1 cellular context compared by ENCODE assay signal in the genomic region with DNA sequence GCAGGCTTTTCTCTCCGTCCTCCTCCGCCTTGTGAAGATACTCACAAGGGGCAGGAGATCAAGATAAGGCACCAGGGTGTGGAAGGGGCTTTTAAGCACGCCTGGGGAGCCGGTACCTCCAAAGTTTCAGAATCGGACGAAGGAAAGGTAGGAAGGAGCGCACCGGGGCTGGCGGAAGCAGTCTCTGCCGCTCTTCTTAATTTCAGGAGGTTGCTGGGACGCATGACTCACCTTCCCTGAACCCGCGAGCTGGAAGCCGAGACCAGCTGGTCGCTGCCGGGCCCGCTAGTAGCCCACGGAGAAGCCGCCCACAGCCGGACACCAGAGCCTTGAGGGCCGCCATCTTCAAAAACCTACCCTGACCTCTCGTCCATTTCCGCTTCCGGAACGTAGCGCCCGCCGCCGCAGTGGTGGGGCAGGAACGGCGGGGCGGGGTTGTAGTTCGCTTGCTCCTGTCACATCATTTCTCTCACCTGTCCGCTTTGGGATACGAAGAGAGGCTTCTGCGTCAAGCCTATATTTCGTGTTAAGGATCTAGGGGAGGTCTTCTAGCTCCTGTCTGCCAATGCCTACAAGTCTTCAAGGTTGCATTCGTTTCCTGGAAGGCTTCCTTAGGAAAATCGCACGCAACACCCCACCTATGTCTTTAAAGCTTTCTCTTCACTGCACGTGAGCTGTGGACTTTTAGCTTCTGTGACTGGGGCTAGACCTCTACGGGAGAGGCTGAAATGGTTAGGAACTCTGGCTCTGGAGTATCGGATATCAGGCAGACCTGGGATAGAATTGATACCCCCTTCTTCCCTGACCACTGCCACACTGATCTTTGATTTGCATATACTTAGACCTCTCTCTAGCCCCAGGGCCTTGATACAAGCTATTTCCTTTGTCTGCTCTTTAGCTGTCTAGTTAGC.
A peak's percentile ranks its signal among the peaks of the same experiment; 100 is the strongest.
TF ChIP-seq lines count a peak whose summit lies in the region.

A gene (minus strand): TSS at position 355 of the 911 bp plus-strand sequence. CDS start 12 bp downstream, at position 343.

TF ChIP-seq in HepG2, 621 proteins besides CTCF, POLR2A, EP300 and RAD21 (continued from another document and continues in another):
- TF ChIP-seq, protein P1, sequence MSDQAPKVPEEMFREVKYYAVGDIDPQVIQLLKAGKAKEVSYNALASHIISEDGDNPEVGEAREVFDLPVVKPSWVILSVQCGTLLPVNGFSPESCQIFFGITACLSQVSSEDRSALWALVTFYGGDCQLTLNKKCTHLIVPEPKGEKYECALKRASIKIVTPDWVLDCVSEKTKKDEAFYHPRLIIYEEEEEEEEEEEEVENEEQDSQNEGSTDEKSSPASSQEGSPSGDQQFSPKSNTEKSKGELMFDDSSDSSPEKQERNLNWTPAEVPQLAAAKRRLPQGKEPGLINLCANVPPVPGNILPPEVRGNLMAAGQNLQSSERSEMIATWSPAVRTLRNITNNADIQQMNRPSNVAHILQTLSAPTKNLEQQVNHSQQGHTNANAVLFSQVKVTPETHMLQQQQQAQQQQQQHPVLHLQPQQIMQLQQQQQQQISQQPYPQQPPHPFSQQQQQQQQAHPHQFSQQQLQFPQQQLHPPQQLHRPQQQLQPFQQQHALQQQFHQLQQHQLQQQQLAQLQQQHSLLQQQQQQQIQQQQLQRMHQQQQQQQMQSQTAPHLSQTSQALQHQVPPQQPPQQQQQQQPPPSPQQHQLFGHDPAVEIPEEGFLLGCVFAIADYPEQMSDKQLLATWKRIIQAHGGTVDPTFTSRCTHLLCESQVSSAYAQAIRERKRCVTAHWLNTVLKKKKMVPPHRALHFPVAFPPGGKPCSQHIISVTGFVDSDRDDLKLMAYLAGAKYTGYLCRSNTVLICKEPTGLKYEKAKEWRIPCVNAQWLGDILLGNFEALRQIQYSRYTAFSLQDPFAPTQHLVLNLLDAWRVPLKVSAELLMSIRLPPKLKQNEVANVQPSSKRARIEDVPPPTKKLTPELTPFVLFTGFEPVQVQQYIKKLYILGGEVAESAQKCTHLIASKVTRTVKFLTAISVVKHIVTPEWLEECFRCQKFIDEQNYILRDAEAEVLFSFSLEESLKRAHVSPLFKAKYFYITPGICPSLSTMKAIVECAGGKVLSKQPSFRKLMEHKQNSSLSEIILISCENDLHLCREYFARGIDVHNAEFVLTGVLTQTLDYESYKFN (CRISPR knock-in tag; conservative IDR thresholded peaks at IDR 0.05) = peak; percentile 44; the same call in 1 of the 2 replicates
- TF ChIP-seq ZNF143 (CRISPR knock-in tag; IDR thresholded peaks at IDR 0.05) (no peak), ZNF709 (CRISPR knock-in tag; IDR thresholded peaks at IDR 0.05) (no peak), CHD4 (IDR thresholded peaks at IDR 0.05; ENCODE audit: borderline replicate concordance, low read length) (no peak), CBFB (CRISPR knock-in tag; IDR thresholded peaks at IDR 0.05) (no peak; the same call in 1 of the 2 replicates), ZNF703 (CRISPR knock-in tag; IDR thresholded peaks at IDR 0.05; ENCODE audit: borderline replicate concordance) (no peak), KLF12 (CRISPR knock-in tag; IDR thresholded peaks at IDR 0.05; ENCODE audit: borderline replicate concordance) (peak; percentile 44; the same call in 1 of the 2 replicates), TP53 (CRISPR knock-in tag; conservative IDR thresholded peaks at IDR 0.05) (no peak), CBX5 (CRISPR knock-in tag; IDR thresholded peaks at IDR 0.05; ENCODE audit: borderline replicate concordance) (peak; percentile 92; the same call in 1 of the 2 replicates), BRD4 (CRISPR knock-in tag; IDR thresholded peaks at IDR 0.05) (peak; percentile 47; the same call in 1 of the 2 replicates), RXRA (CRISPR knock-in tag; IDR thresholded peaks at IDR 0.05) (peak; percentile 82), ZNF263 (CRISPR knock-in tag; IDR thresholded peaks at IDR 0.05) (no peak), SNAPC2 (CRISPR knock-in tag; IDR thresholded peaks at IDR 0.05) (no peak), ZZZ3 (CRISPR knock-in tag; IDR thresholded peaks at IDR 0.05; ENCODE audit: borderline replicate concordance) (no peak)
- TF ChIP-seq, protein P2, sequence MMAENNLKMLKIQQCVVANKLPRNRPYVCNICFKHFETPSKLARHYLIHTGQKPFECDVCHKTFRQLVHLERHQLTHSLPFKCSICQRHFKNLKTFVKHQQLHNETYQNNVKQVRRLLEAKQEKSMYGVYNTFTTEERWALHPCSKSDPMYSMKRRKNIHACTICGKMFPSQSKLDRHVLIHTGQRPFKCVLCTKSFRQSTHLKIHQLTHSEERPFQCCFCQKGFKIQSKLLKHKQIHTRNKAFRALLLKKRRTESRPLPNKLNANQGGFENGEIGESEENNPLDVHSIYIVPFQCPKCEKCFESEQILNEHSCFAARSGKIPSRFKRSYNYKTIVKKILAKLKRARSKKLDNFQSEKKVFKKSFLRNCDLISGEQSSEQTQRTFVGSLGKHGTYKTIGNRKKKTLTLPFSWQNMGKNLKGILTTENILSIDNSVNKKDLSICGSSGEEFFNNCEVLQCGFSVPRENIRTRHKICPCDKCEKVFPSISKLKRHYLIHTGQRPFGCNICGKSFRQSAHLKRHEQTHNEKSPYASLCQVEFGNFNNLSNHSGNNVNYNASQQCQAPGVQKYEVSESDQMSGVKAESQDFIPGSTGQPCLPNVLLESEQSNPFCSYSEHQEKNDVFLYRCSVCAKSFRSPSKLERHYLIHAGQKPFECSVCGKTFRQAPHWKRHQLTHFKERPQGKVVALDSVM (CRISPR knock-in tag; IDR thresholded peaks at IDR 0.05) = no peak
- TF ChIP-seq, protein P3, sequence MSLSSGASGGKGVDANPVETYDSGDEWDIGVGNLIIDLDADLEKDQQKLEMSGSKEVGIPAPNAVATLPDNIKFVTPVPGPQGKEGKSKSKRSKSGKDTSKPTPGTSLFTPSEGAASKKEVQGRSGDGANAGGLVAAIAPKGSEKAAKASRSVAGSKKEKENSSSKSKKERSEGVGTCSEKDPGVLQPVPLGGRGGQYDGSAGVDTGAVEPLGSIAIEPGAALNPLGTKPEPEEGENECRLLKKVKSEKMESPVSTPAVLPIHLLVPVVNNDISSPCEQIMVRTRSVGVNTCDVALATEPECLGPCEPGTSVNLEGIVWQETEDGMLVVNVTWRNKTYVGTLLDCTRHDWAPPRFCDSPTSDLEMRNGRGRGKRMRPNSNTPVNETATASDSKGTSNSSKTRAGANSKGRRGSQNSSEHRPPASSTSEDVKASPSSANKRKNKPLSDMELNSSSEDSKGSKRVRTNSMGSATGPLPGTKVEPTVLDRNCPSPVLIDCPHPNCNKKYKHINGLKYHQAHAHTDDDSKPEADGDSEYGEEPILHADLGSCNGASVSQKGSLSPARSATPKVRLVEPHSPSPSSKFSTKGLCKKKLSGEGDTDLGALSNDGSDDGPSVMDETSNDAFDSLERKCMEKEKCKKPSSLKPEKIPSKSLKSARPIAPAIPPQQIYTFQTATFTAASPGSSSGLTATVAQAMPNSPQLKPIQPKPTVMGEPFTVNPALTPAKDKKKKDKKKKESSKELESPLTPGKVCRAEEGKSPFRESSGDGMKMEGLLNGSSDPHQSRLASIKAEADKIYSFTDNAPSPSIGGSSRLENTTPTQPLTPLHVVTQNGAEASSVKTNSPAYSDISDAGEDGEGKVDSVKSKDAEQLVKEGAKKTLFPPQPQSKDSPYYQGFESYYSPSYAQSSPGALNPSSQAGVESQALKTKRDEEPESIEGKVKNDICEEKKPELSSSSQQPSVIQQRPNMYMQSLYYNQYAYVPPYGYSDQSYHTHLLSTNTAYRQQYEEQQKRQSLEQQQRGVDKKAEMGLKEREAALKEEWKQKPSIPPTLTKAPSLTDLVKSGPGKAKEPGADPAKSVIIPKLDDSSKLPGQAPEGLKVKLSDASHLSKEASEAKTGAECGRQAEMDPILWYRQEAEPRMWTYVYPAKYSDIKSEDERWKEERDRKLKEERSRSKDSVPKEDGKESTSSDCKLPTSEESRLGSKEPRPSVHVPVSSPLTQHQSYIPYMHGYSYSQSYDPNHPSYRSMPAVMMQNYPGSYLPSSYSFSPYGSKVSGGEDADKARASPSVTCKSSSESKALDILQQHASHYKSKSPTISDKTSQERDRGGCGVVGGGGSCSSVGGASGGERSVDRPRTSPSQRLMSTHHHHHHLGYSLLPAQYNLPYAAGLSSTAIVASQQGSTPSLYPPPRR (CRISPR knock-in tag; IDR thresholded peaks at IDR 0.05; ENCODE audit: borderline replicate concordance) = peak; percentile 73
- TF ChIP-seq, protein P4, sequence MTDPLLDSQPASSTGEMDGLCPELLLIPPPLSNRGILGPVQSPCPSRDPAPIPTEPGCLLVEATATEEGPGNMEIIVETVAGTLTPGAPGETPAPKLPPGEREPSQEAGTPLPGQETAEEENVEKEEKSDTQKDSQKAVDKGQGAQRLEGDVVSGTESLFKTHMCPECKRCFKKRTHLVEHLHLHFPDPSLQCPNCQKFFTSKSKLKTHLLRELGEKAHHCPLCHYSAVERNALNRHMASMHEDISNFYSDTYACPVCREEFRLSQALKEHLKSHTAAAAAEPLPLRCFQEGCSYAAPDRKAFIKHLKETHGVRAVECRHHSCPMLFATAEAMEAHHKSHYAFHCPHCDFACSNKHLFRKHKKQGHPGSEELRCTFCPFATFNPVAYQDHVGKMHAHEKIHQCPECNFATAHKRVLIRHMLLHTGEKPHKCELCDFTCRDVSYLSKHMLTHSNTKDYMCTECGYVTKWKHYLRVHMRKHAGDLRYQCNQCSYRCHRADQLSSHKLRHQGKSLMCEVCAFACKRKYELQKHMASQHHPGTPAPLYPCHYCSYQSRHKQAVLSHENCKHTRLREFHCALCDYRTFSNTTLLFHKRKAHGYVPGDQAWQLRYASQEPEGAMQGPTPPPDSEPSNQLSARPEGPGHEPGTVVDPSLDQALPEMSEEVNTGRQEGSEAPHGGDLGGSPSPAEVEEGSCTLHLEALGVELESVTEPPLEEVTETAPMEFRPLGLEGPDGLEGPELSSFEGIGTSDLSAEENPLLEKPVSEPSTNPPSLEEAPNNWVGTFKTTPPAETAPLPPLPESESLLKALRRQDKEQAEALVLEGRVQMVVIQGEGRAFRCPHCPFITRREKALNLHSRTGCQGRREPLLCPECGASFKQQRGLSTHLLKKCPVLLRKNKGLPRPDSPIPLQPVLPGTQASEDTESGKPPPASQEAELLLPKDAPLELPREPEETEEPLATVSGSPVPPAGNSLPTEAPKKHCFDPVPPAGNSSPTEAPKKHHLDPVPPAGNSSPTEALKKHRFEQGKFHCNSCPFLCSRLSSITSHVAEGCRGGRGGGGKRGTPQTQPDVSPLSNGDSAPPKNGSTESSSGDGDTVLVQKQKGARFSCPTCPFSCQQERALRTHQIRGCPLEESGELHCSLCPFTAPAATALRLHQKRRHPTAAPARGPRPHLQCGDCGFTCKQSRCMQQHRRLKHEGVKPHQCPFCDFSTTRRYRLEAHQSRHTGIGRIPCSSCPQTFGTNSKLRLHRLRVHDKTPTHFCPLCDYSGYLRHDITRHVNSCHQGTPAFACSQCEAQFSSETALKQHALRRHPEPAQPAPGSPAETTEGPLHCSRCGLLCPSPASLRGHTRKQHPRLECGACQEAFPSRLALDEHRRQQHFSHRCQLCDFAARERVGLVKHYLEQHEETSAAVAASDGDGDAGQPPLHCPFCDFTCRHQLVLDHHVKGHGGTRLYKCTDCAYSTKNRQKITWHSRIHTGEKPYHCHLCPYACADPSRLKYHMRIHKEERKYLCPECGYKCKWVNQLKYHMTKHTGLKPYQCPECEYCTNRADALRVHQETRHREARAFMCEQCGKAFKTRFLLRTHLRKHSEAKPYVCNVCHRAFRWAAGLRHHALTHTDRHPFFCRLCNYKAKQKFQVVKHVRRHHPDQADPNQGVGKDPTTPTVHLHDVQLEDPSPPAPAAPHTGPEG (CRISPR knock-in tag; IDR thresholded peaks at IDR 0.05) = peak; percentile 54; the same call in 1 of the 2 replicates
- TF ChIP-seq, protein P5, sequence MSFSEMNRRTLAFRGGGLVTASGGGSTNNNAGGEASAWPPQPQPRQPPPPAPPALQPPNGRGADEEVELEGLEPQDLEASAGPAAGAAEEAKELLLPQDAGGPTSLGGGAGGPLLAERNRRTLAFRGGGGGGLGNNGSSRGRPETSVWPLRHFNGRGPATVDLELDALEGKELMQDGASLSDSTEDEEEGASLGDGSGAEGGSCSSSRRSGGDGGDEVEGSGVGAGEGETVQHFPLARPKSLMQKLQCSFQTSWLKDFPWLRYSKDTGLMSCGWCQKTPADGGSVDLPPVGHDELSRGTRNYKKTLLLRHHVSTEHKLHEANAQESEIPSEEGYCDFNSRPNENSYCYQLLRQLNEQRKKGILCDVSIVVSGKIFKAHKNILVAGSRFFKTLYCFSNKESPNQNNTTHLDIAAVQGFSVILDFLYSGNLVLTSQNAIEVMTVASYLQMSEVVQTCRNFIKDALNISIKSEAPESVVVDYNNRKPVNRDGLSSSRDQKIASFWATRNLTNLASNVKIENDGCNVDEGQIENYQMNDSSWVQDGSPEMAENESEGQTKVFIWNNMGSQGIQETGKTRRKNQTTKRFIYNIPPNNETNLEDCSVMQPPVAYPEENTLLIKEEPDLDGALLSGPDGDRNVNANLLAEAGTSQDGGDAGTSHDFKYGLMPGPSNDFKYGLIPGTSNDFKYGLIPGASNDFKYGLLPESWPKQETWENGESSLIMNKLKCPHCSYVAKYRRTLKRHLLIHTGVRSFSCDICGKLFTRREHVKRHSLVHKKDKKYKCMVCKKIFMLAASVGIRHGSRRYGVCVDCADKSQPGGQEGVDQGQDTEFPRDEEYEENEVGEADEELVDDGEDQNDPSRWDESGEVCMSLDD (CRISPR knock-in tag; IDR thresholded peaks at IDR 0.05; ENCODE audit: borderline replicate concordance) = no peak
- TF ChIP-seq, protein P6, sequence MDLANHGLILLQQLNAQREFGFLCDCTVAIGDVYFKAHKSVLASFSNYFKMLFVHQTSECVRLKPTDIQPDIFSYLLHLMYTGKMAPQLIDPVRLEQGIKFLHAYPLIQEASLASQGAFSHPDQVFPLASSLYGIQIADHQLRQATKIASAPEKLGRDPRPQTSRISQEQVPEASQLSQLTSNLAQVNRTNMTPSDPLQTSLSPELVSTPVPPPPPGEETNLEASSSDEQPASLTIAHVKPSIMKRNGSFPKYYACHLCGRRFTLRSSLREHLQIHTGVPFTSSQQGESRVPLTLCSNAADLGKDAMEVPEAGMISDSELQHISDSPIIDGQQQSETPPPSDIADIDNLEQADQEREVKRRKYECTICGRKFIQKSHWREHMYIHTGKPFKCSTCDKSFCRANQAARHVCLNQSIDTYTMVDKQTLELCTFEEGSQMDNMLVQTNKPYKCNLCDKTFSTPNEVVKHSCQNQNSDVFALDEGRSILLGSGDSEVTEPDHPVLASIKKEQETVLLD (CRISPR knock-in tag; IDR thresholded peaks at IDR 0.05; ENCODE audit: low read depth) = no peak
- TF ChIP-seq, protein P7, sequence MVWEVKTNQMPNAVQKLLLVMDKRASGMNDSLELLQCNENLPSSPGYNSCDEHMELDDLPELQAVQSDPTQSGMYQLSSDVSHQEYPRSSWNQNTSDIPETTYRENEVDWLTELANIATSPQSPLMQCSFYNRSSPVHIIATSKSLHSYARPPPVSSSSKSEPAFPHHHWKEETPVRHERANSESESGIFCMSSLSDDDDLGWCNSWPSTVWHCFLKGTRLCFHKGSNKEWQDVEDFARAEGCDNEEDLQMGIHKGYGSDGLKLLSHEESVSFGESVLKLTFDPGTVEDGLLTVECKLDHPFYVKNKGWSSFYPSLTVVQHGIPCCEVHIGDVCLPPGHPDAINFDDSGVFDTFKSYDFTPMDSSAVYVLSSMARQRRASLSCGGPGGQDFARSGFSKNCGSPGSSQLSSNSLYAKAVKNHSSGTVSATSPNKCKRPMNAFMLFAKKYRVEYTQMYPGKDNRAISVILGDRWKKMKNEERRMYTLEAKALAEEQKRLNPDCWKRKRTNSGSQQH (CRISPR knock-in tag; IDR thresholded peaks at IDR 0.05; ENCODE audit: low read depth) = no peak; the same call in 1 of the 2 replicates
- TF ChIP-seq, protein P8, sequence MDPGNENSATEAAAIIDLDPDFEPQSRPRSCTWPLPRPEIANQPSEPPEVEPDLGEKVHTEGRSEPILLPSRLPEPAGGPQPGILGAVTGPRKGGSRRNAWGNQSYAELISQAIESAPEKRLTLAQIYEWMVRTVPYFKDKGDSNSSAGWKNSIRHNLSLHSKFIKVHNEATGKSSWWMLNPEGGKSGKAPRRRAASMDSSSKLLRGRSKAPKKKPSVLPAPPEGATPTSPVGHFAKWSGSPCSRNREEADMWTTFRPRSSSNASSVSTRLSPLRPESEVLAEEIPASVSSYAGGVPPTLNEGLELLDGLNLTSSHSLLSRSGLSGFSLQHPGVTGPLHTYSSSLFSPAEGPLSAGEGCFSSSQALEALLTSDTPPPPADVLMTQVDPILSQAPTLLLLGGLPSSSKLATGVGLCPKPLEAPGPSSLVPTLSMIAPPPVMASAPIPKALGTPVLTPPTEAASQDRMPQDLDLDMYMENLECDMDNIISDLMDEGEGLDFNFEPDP (CRISPR knock-in tag; conservative IDR thresholded peaks at IDR 0.05) = no peak
